In the genomic region with DNA sequence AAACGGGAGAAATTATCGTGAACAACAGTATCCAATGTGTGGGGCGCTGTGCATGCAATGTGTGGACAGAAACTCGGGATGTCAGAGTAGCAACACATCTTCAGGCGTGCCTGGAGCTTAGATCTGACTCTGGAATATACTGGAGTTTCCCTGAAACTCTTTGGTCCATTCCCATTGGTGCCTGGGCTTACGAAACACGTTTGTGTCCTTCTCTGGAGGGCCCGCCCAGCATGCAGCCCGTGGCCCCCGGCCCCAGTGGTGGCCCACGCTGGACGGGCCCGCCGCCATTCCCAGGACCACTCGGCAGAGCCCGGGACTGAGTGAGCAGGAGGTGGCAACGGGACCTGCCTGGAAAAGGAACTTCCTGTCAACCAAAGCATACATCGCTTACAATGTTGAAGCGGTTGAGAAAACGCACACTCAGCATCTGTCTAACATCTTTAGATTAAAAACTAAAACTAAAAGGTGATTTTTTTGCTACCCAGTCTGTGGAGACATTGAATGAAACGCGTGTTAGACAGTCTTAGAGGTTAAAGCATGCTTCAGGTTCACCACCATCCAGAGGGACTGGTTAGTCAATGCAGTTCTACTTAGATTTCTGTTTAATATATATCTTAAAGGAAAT, we compare ENCODE assay signal across 28 cellular contexts. TPM values are rescaled to one million over a fixed set of nuclear protein-coding genes. Genes with fewer than 3 reads are reported as not detected.
DNase-seq lines count a peak whose midpoint lies in the region; ATAC-seq, FAIRE-seq and TF ChIP-seq lines count a peak whose summit lies in the region.
"Had no signal": no experiment of that assay in that cellular context is flagged by ENCODE, and none has a peak within 500 bp of the region (broad histone marks: within the 10 kb centered on the region; RNA-seq: fewer than 3 reads in every experiment).

No MANE protein-coding gene starts in this region.

- intact Hi-C loops in Panc1 (cut with micrococcal nuclease; ENCODE audit: unreplicated experiment): no loop called here
- intact Hi-C loops in kidney (cut with DNase I): no loop called here

- H3K79me2 ChIP-seq in neural progenitor cell (ENCODE audit: low read depth): no peaks in the 10 kb centered on the region

- H3K4me1 Mint-ChIP-seq in type B pancreatic cell (ENCODE audit: unreplicated experiment) (peaks cover 6% of the 10 kb centered on the region), neural progenitor cell (no peaks in the 10 kb centered on the region)

- DNase-seq in Panc1 (ENCODE audit: low read depth, low spot score) (no peak), kidney (no peak), type B pancreatic cell (ENCODE audit: extremely low spot score, unreplicated experiment) (no peak), neural progenitor cell (ENCODE audit: low spot score) (no peak)
- DNase-seq: activated CD8-positive, alpha-beta T cell treated with anti-CD3 and anti-CD28 coated beads, Interleukin-2, amount 10 ng/mL, durations not matched to agents 7 days and 5 days; CD4-positive, CD25-positive, alpha-beta regulatory T cell; DMS 273 treated with DMSO at 0.1 percent for 48 hours; effector CD4-positive, alpha-beta T cell; head of caudate nucleus; kidney glomerular epithelial cell; NCI-H1417 treated with DMSO at 0.1 percent for 48 hours; NCI-H2081 treated with DMSO at 0.1 percent for 48 hours; NCI-H345; NCI-H82; SK-N-SH; stimulated activated naive CD4-positive, alpha-beta T cell had no signal

- POLR2A ChIA-PET in Panc1 (lab: Charles Lee): interaction anchor here (0.6 kb wide), 1 partner anchor 636 kb away, joined by 17 read pairs; no protein-coding TSS in a partner anchor

- H3K9me3 ChIP-seq in Panc1 (ENCODE audit: control insufficient read depth, insufficient read depth, low read depth, low read length) (no peaks in the 10 kb centered on the region), kidney (ENCODE audit: control insufficient read depth in 1 of 2, low read length in 2 of 2) (no peaks in the 10 kb centered on the region), neural progenitor cell (ENCODE audit: low read depth) (no peaks in the 10 kb centered on the region)
- H3K9me3 ChIP-seq: SK-N-SH, suprapubic skin had no signal

- no peaks in the 10 kb centered on the region for H3K9me3 Mint-ChIP-seq in type B pancreatic cell
- no peaks in the 10 kb centered on the region for H3K9me3 Mint-ChIP-seq in neural progenitor cell
- H3K9me3 Mint-ChIP-seq: activated naive CD4-positive, alpha-beta T cell treated with anti-CD3 and anti-CD28 coated beads, Interleukin-2, amount 50 U/mL, for 72 hours; activated T-helper 2 cell treated with anti-CD3 and anti-CD28 coated beads, Interferon-gamma antibody, Interleukin-2, Interleukin-4, amounts not matched to agents 10 μg/mL and 5 μg/mL and 100 μg/mL, durations not matched to agents 14 hours and 24 hours and 36 hours; CD4-positive, CD25-positive, alpha-beta regulatory T cell; T-helper 1 cell treated with Interleukin-12 subunit alpha and Interleukin-12 subunit beta and Interleukin-4 antibody, amounts not matched to agents 30 μg/mL and 1 μg/mL, for 36 hours had no signal

- H4K20me1 ChIP-seq in neural progenitor cell (ENCODE audit: low read depth): peaks cover 22% of the 10 kb centered on the region

- H3F3A ChIP-seq in neural progenitor cell (ENCODE audit: low read depth): peaks cover 35% of the 10 kb centered on the region

- no peak overlapping the region for H3K4me2 ChIP-seq in neural progenitor cell
- H3K4me2 ChIP-seq: KMS-11, SK-N-SH had no signal

- H3K9ac ChIP-seq in kidney (ENCODE audit: low read length in 2 of 2): no peak overlapping the region
- no peak overlapping the region for H3K9ac ChIP-seq in neural progenitor cell
- H3K9ac ChIP-seq: KMS-11, SK-N-SH had no signal

- peaks cover 3% of the 10 kb centered on the region; the same call in 1 of the 2 replicates for H3K36me3 ChIP-seq in Panc1 (ENCODE audit: control insufficient read depth, insufficient read depth, low read length)
- H3K36me3 ChIP-seq in kidney (ENCODE audit: control insufficient read depth in 1 of 2, insufficient read depth in 2 of 2, low read length in 2 of 2): peaks cover 16 to 28% of the 10 kb centered on the region in 2 donors
- peaks cover 4% of the 10 kb centered on the region for H3K36me3 ChIP-seq in neural progenitor cell

- H3K4me1 ChIP-seq in Panc1 (ENCODE audit: control insufficient read depth, insufficient read depth, low read length) (no peaks in the 10 kb centered on the region), kidney (ENCODE audit: control insufficient read depth in 1 of 2, insufficient read depth in 1 of 2, low read depth in 1 of 2, low read length in 2 of 2) (peaks cover 10 to 22% of the 10 kb centered on the region in 2 donors), neural progenitor cell (no peaks in the 10 kb centered on the region)
- H3K4me1 ChIP-seq: suprapubic skin had no signal

- CTCF ChIA-PET in Panc1 (lab: Charles Lee): no interaction called here

- H3K27ac Mint-ChIP-seq in type B pancreatic cell: peak overlapping the region; percentile 86
- no peak overlapping the region for H3K27ac Mint-ChIP-seq in neural progenitor cell
- H3K27ac Mint-ChIP-seq: activated CD8-positive, alpha-beta T cell treated with anti-CD3 and anti-CD28 coated beads, Interleukin-2, amount 10 ng/mL, durations not matched to agents 7 days and 5 days; activated T-helper 2 cell treated with anti-CD3 and anti-CD28 coated beads, Interferon-gamma antibody, Interleukin-2, Interleukin-4, amounts not matched to agents 10 μg/mL and 5 μg/mL and 100 μg/mL, durations not matched to agents 14 hours and 24 hours and 36 hours; CD4-positive, CD25-positive, alpha-beta regulatory T cell; T-helper 1 cell treated with Interleukin-12 subunit alpha and Interleukin-12 subunit beta and Interleukin-4 antibody, amounts not matched to agents 30 μg/mL and 1 μg/mL, for 36 hours had no signal

- TSS peak; percentile 62 for BruUV-seq in Panc1 (replicated peaks; lab: Mats Ljungman, UMichigan)

- no peak for FAIRE-seq in kidney (lab: Jason Lieb, UNC)
- FAIRE-seq: bronchial epithelial cell, colon, GM12892, HTR-8/SVneo had no signal

- in situ Hi-C loops in Panc1 (cut with HindIII; ENCODE audit: low pct_unique_long_range_greater_than_20kb, low sequenced_read_pairs): no loop called here

- H3K36me3 Mint-ChIP-seq in type B pancreatic cell: peaks cover 23% of the 10 kb centered on the region
- peaks cover 19% of the 10 kb centered on the region for H3K36me3 Mint-ChIP-seq in neural progenitor cell

- no peaks in the 10 kb centered on the region for H3K27me3 ChIP-seq in Panc1 (ENCODE audit: control insufficient read depth, insufficient read depth, low read length)
- no peaks in the 10 kb centered on the region for H3K27me3 ChIP-seq in neural progenitor cell
- H3K27me3 ChIP-seq: suprapubic skin had no signal

- no peak overlapping the region for H2AFZ ChIP-seq in neural progenitor cell (replicated peaks)

- H3K27ac ChIP-seq in Panc1 (ENCODE audit: low read length) (no peak overlapping the region), kidney (ENCODE audit: low read depth in 2 of 2, low read length in 2 of 2) (peak overlapping the region; percentile 81 to 84), neural progenitor cell (no peak overlapping the region)
- H3K27ac ChIP-seq: KMS-11, suprapubic skin had no signal

- H3K4me3 Mint-ChIP-seq in type B pancreatic cell (peak overlapping the region; percentile 35), neural progenitor cell (no peak overlapping the region)
- H3K4me3 Mint-ChIP-seq: activated CD8-positive, alpha-beta T cell treated with anti-CD3 and anti-CD28 coated beads, Interleukin-2, amount 10 ng/mL, durations not matched to agents 7 days and 5 days; CD4-positive, CD25-positive, alpha-beta regulatory T cell; T-helper 1 cell treated with Interleukin-12 subunit alpha and Interleukin-12 subunit beta and Interleukin-4 antibody, amounts not matched to agents 30 μg/mL and 1 μg/mL, for 36 hours had no signal

- ATAC-seq in Panc1 (no peak), GM18868 (IDR thresholded peaks at IDR 0.05; ENCODE audit: unreplicated experiment) (no peak)
- ATAC-seq: activated CD8-positive, alpha-beta T cell treated with anti-CD3 and anti-CD28 coated beads, Interleukin-2, amount 10 ng/mL, durations not matched to agents 7 days and 5 days; activated naive CD4-positive, alpha-beta T cell treated with anti-CD3 and anti-CD28 coated beads, Interleukin-2, amount 50 U/mL, for 72 hours had no signal

- H3K4me3 ChIP-seq in Panc1 (ENCODE audit: low read depth in 2 of 2, low read length in 2 of 2) (no peak overlapping the region), kidney (ENCODE audit: low read length in 2 of 2) (peak overlapping the region in 1 of 2 donors; percentile 19), neural progenitor cell (no peak overlapping the region)
- H3K4me3 ChIP-seq: suprapubic skin had no signal

- TF ChIP-seq CTCF in Panc1 (IDR thresholded peaks at IDR 0.05): no peak
- TF ChIP-seq CTCF in kidney (IDR thresholded peaks at IDR 0.05; ENCODE audit: borderline replicate concordance, extremely low read depth, insufficient read depth): no peak
- TF ChIP-seq CTCF in type B pancreatic cell (conservative IDR thresholded peaks at IDR 0.05): no peak
- TF ChIP-seq CTCF in neural progenitor cell (IDR thresholded peaks at IDR 0.05): no peak

- no peaks in the 10 kb centered on the region for H3K27me3 Mint-ChIP-seq in type B pancreatic cell
- no peaks in the 10 kb centered on the region for H3K27me3 Mint-ChIP-seq in neural progenitor cell (ENCODE audit: insufficient read depth, low read depth)
- H3K27me3 Mint-ChIP-seq: CD4-positive, CD25-positive, alpha-beta regulatory T cell had no signal

RNA-seq across cellular contexts. Expression of gene TIMM44, which starts 19.3 kb away (rescaled TPM):
- 105 TPM for total RNA-seq in Panc1 (2021; ENCODE audit: unreplicated experiment)
- polyA plus RNA-seq in Panc1 (2012; ENCODE audit: insufficient read length): 123 TPM
- 57.8 TPM for total RNA-seq in kidney
- 46.7 TPM for polyA plus RNA-seq in kidney (ENCODE audit: insufficient read depth, low read depth, low replicate concordance)
- 73.7 and 80.4 TPM in 2 replicates for total RNA-seq in type B pancreatic cell (ENCODE audit: low replicate concordance)
- 43.7 and 59.5 TPM in 2 replicates for total RNA-seq in neural progenitor cell (ENCODE audit: low replicate concordance)

RNA-seq across cellular contexts. Expression of gene CTXN1, which starts 36.8 kb away (rescaled TPM):
- 89.4 TPM for total RNA-seq in Panc1 (2021; ENCODE audit: unreplicated experiment)
- polyA plus RNA-seq in Panc1 (2012; ENCODE audit: insufficient read length): 269 TPM
- 25.9 TPM for total RNA-seq in kidney
- 8.9 TPM for polyA plus RNA-seq in kidney (ENCODE audit: insufficient read depth, low read depth, low replicate concordance)
- 50.0 and 57.8 TPM in 2 replicates for total RNA-seq in type B pancreatic cell (ENCODE audit: low replicate concordance)
- total RNA-seq in neural progenitor cell (ENCODE audit: low replicate concordance): 3.7 and 34.3 TPM in 2 replicates
- total RNA-seq: CD4-positive, CD25-positive, alpha-beta regulatory T cell had no signal
- polyA plus RNA-seq: CD4-positive, CD25-positive, alpha-beta regulatory T cell had no signal

RNA-seq across cellular contexts. Expression of gene SNAPC2, which starts 42.6 kb away (rescaled TPM):
- total RNA-seq in Panc1 (2021; ENCODE audit: unreplicated experiment): 63.0 TPM
- 64.0 TPM for polyA plus RNA-seq in Panc1 (2012; ENCODE audit: insufficient read length)
- total RNA-seq in kidney: 18.4 TPM
- 24.3 TPM for polyA plus RNA-seq in kidney (ENCODE audit: insufficient read depth, low read depth, low replicate concordance)
- total RNA-seq in type B pancreatic cell (ENCODE audit: low replicate concordance): 13.7 and 15.0 TPM in 2 replicates
- 5.7 and 20.7 TPM in 2 replicates for total RNA-seq in neural progenitor cell (ENCODE audit: low replicate concordance)

RNA-seq across cellular contexts. Expression of gene ELAVL1, which starts 42.7 kb away (rescaled TPM):
- total RNA-seq in Panc1 (2021; ENCODE audit: unreplicated experiment): 123 TPM
- 86.6 TPM for polyA plus RNA-seq in Panc1 (2012; ENCODE audit: insufficient read length)
- total RNA-seq in kidney: 64.7 TPM
- 34.6 TPM for polyA plus RNA-seq in kidney (ENCODE audit: insufficient read depth, low read depth, low replicate concordance)
- total RNA-seq in type B pancreatic cell (ENCODE audit: low replicate concordance): 92.1 and 124 TPM in 2 replicates
- total RNA-seq in neural progenitor cell (ENCODE audit: low replicate concordance): 108 TPM in 2 replicates

RNA-seq across cellular contexts. Expression of gene TGFBR3L, which starts 48.1 kb away (rescaled TPM):
- total RNA-seq in Panc1 (2021; ENCODE audit: unreplicated experiment): 12.5 TPM
- polyA plus RNA-seq in Panc1 (2012; ENCODE audit: insufficient read length): 38.6 TPM
- 0.44 TPM for total RNA-seq in kidney
- 1.5 TPM for polyA plus RNA-seq in kidney (ENCODE audit: insufficient read depth, low read depth, low replicate concordance)
- 1.1 and 2.4 TPM in 2 replicates for total RNA-seq in type B pancreatic cell (ENCODE audit: low replicate concordance)
- 0.99 and 1.8 TPM in 2 replicates for total RNA-seq in neural progenitor cell (ENCODE audit: low replicate concordance)
- total RNA-seq: lung microvascular endothelial cell, suprapubic skin, urinary bladder had no signal
- polyA plus RNA-seq: CD4-positive, CD25-positive, alpha-beta regulatory T cell had no signal

Comparison
In these comparisons a context has a peak if more than half of its experiments do, and no peak if none do; other contexts are left out.
1. H3K27ac ChIP-seq: peak in kidney (2 of 2); none in Panc1 (single experiment) and neural progenitor cell (single experiment).